ENCODE assay signal across 34 cellular contexts in the genomic region with DNA sequence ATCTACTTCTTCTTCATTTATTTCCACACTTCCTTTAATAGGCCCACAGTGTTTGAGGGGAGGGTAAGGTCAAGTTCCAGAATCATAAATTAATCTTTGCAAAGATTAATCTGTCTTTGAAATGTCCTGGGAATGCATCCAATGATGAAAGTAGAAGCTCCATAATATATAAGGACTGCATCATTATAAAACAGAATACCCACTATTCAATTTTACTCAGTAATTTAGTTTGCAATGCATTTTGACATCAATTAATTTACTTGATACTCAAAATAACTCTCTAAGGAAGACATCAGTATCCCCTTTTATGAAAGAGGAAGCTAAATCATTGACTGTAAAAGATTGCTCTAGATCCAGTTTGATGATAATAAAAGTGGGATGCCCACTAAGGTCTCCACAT.
"Had no signal": no experiment of that assay in that cellular context is flagged by ENCODE, and none has a peak within 500 bp of the region (broad histone marks: within the 10 kb centered on the region; RNA-seq: fewer than 3 reads in every experiment).

No MANE protein-coding gene starts in this region.

- H3K36me3 ChIP-seq: MG63 had no signal

- H3K27me3 ChIP-seq: MG63 had no signal

- H3K9ac ChIP-seq: KMS-11 had no signal

- DNase-seq: Karpas-422, Kasumi-1, KBM-7, KG1, MG63, MM.1S, MV-4-11, NCI-H1048, NCI-H1092, NCI-H1092 treated with DMSO at 0.1 percent for 48 hours, NCI-H1105, NCI-H1417, NCI-H1417 treated with DMSO at 0.1 percent for 48 hours, NCI-H1436, NCI-H1436 treated with DMSO at 0.1 percent for 48 hours, NCI-H146, NCI-H1694, NCI-H1694 treated with DMSO at 0.1 percent for 48 hours, NCI-H187, NCI-H187 treated with DMSO at 0.1 percent for 48 hours, NCI-H1930, NCI-H2029, NCI-H2029 treated with DMSO at 0.1 percent for 48 hours, NCI-H2081, NCI-H2081 treated with DMSO at 0.1 percent for 48 hours, NCI-H2107, NCI-H2171, NCI-H2171 treated with DMSO at 0.1 percent for 48 hours, NCI-H2227 treated with DMSO at 0.1 percent for 48 hours, NCI-H226, NCI-H345, NCI-H446, NCI-H446 treated with DMSO at 0.1 percent for 48 hours had no signal

- H3K4me3 ChIP-seq: MG63 had no signal

- H3K9me3 ChIP-seq: MG63 had no signal

- H3K27ac ChIP-seq: KMS-11 had no signal

- H3K4me2 ChIP-seq: KMS-11 had no signal
